1 cellular context compared by ENCODE assay signal in the genomic region with DNA sequence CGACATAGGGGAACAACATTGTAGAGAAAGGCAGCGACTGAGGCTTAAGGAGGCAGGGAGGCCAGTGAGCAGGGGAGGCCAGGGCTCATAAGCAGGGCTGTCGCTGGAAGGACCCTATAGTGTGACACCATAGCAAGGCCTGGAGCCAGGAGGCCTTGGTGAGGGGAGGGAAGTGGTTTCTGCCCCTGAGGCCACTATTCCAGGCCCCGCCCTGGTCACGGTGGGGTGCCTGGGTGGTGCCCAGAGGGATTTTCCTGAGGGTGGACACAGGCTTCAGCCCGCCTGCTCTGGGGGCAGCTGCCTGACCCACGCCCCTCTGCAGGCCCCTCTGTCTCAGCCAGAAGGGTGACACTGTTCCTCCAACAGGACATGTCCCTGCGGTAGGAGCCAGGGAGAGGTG.
TF ChIP-seq lines count a peak whose summit lies in the region.

No MANE protein-coding gene starts in this region.

TF ChIP-seq in H1, 55 proteins besides CTCF, POLR2A, EP300 and RAD21 (continued from another document):
- no peak for TF ChIP-seq SIRT6 (IDR thresholded peaks at IDR 0.05; ENCODE audit: low read length)
- no peak for TF ChIP-seq CBX5 (IDR thresholded peaks at IDR 0.05; ENCODE audit: low read depth, low read length)
- no peak for TF ChIP-seq SP4 (IDR thresholded peaks at IDR 0.05; ENCODE audit: low read length)
- TF ChIP-seq BCL11A (IDR thresholded peaks at IDR 0.05; ENCODE audit: low read depth in 2 of 2, low read length in 2 of 2): no peak
- no peak for TF ChIP-seq SUZ12 (IDR thresholded peaks at IDR 0.05; ENCODE audit: low read length)
- TF ChIP-seq CEBPB (IDR thresholded peaks at IDR 0.05; ENCODE audit: low read depth, low read length): no peak
- TF ChIP-seq RXRA (IDR thresholded peaks at IDR 0.05; ENCODE audit: insufficient read depth, low read depth, low read length): no peak
- TF ChIP-seq TAF1 (IDR thresholded peaks at IDR 0.05; ENCODE audit: low read depth, low read length): no peak
- no peak for TF ChIP-seq RNF2 (IDR thresholded peaks at IDR 0.05; ENCODE audit: borderline replicate concordance, low read depth, low read length, missing control alignments, poor library complexity, severe bottlenecking)
- TF ChIP-seq ZNF274 (IDR thresholded peaks at IDR 0.05; ENCODE audit: borderline replicate concordance, extremely low read depth, low read length): no peak
- no peak for TF ChIP-seq HDAC6 (IDR thresholded peaks at IDR 0.05; ENCODE audit: low read depth, low read length)
- no peak for TF ChIP-seq SAP30 (IDR thresholded peaks at IDR 0.05; ENCODE audit: insufficient read depth, insufficient replicate concordance, low read length)
- TF ChIP-seq RBBP5 (IDR thresholded peaks at IDR 0.05; ENCODE audit: borderline replicate concordance, low read depth, low read length): no peak
